Comparison of ENCODE assay signal across 8 cellular contexts in the genomic region with DNA sequence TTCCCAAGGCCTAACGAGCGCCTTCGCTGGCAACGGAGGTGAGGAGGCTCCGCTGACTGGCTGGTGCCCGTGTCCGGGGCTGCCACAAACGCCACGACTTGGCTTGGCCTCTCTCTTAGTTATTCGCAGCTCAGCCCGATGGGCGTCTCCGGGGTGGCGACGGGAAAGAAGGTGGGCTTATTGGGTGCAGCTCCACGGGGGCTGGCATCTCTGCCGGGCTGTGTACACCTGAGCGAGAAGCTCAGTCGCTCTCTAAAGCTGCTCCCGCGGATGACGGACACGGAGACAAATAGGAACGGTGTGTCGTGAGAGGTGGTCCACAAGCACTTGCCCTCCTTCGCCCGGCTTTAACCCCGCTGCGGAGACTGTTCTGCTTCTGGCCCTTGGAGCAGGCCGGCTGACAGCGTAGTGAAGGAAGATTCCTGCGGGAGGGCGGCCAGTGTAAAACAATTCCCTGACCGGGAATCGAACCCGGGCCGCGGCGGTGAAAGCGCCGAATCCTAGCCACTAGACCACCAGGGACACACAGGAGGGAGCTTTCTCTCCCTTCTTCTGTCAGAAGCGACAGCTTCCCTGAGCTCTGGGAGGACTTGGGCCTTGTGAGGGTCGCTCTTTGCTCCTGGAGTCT. TPM values are rescaled to one million over a fixed set of nuclear protein-coding genes. Genes with fewer than 3 reads are reported as not detected.
DNase-seq lines count a peak whose midpoint lies in the region; ATAC-seq and TF ChIP-seq lines count a peak whose summit lies in the region.
"Not testable (repeated sequence)": the region's sequence is repeated elsewhere in the genome, so short reads cannot be mapped to it uniquely, and the experiment has no call there.

No MANE protein-coding gene starts in this region.

- H3K27me3 ChIP-seq in HUES64 (ENCODE audit: insufficient read depth, low read length): peaks cover 23% of the 10 kb centered on the region
- not testable (repeated sequence) for H3K27me3 ChIP-seq in right lobe of liver; subcutaneous abdominal adipose tissue (ENCODE audit: control insufficient read depth in 5 of 5, insufficient read depth in 4 of 5, low read length in 5 of 5)

- not testable (repeated sequence) for TF ChIP-seq POLR2A in right lobe of liver (IDR thresholded peaks at IDR 0.05)

- TF ChIP-seq CTCF in astrocyte of the spinal cord (IDR thresholded peaks at IDR 0.05; ENCODE audit: low read depth, low read length); foreskin fibroblast (IDR thresholded peaks at IDR 0.05; ENCODE audit: low read depth, low read length); right lobe of liver (IDR thresholded peaks at IDR 0.05): not testable (repeated sequence)

- not testable (repeated sequence) for H3K9ac ChIP-seq in HUES64 (ENCODE audit: low read depth, low read length); subcutaneous abdominal adipose tissue (ENCODE audit: low read length in 5 of 5)

- H3K4me3 ChIP-seq in HUES64 (ENCODE audit: low read length): peak overlapping the region; percentile 64
- peak overlapping the region; percentile 45 for H3K4me3 ChIP-seq in astrocyte of the spinal cord (ENCODE audit: low read depth, low read length)
- H3K4me3 ChIP-seq in foreskin fibroblast (ENCODE audit: low read depth in 1 of 2, low read length in 2 of 2); right lobe of liver: not testable (repeated sequence)
- H3K4me3 ChIP-seq in subcutaneous abdominal adipose tissue (ENCODE audit: low read depth in 1 of 5, low read length in 5 of 5): peak overlapping the region in 4 of 5 donors; percentile 6 to 29 (median 24)

- peak; percentile 54 to 80 (median 72) for ATAC-seq in right lobe of liver

- in situ Hi-C loops in Caki2 (cut with HindIII; ENCODE audit: low pct_unique_long_range_greater_than_20kb, low sequenced_read_pairs); astrocyte of the spinal cord (cut with HindIII; ENCODE audit: low sequenced_read_pairs): not testable (repeated sequence)

- H3K27ac ChIP-seq in HUES64 (ENCODE audit: low read depth, low read length); right lobe of liver; subcutaneous abdominal adipose tissue (ENCODE audit: low read depth, low read length): not testable (repeated sequence)

- H3K36me3 ChIP-seq in HUES64 (ENCODE audit: insufficient read depth, low read length); right lobe of liver; subcutaneous abdominal adipose tissue (ENCODE audit: control insufficient read depth in 5 of 5, insufficient read depth in 5 of 5, low read length in 5 of 5): not testable (repeated sequence)

- intact Hi-C loops in right lobe of liver (cut with DNase I): not testable (repeated sequence)

- DNase-seq in Caki2 (ENCODE audit: low read depth) (peak; percentile 70), astrocyte of the spinal cord (ENCODE audit: low read depth, low spot score) (peak; percentile 65), foreskin fibroblast (peak; percentile 41 to 76), renal cortical epithelial cell (ENCODE audit: low read depth) (peak; percentile 22)
- peak; percentile 70 for DNase-seq in activated CD4-positive, alpha-beta T cell treated with anti-CD3 and anti-CD28 coated beads for 48 hours
- not testable (repeated sequence) for DNase-seq in right lobe of liver

- under 1% methylated on average over 30 of the region's 43 CpGs for WGBS in HUES64
- WGBS in right lobe of liver (ENCODE audit: insufficient coverage, low coverage, low lambda C conversion rate, missing lambda C conversion rate): 11% methylated on average over 8 of the region's 43 CpGs

- H3K4me1 ChIP-seq in HUES64 (ENCODE audit: insufficient read depth, low read length); right lobe of liver: not testable (repeated sequence)
- H3K4me1 ChIP-seq in subcutaneous abdominal adipose tissue (ENCODE audit: control insufficient read depth in 5 of 5, insufficient read depth in 5 of 5, low read length in 5 of 5): peaks cover 0 to 18% (median 2%) of the 10 kb centered on the region in 5 donors

- H3K9me3 ChIP-seq in HUES64 (ENCODE audit: insufficient read depth, low read depth, low read length); right lobe of liver; subcutaneous abdominal adipose tissue (ENCODE audit: control insufficient read depth in 5 of 5, low read length in 5 of 5): not testable (repeated sequence)

RNA-seq across cellular contexts. Expression of a gene that starts 20.9 kb away (rescaled TPM):
- total RNA-seq in Caki2 (2014; rRNA removed; shearing (Covaris generic); ENCODE audit: low replicate concordance): not detected in 2 replicates
- 27,992 TPM for polyA plus RNA-seq in HUES64 (2013, experiment 1 of 2)
- polyA plus RNA-seq in HUES64 (2013, experiment 2 of 2): 20,955 TPM
- total RNA-seq in right lobe of liver (1,000 to 10,000 TPM in 3 of 6 experiments, 100 to 1,000 TPM in 1, under 1 TPM in 2; under 0.01 to 3,377 (median 977) TPM), renal cortical epithelial cell (under 0.01 TPM in 2 replicates)
